Comparison of ENCODE assay signal across 15 cellular contexts in genomic region chr2:8581048-8581561, GRCh38.
DNase-seq lines count a peak whose midpoint lies in the region; ATAC-seq, FAIRE-seq and TF ChIP-seq lines count a peak whose summit lies in the region.
"Had no signal": no experiment of that assay in that cellular context is flagged by ENCODE, and none has a peak within 500 bp of the region (broad histone marks: within the 10 kb centered on the region; RNA-seq: fewer than 3 reads in every experiment).

No MANE protein-coding gene starts in this region.

- H3K36me3 ChIP-seq in kidney (ENCODE audit: control insufficient read depth in 1 of 2, insufficient read depth in 2 of 2, low read length in 2 of 2) (no peaks in the 10 kb centered on the region), PC-9 (ENCODE audit: low read depth) (no peaks in the 10 kb centered on the region)
- H3K36me3 ChIP-seq: upper lobe of left lung had no signal

- no peak overlapping the region for H2AFZ ChIP-seq in PC-9

- H3K4me2 ChIP-seq in PC-9: no peak overlapping the region

- no peak overlapping the region for H3K9ac ChIP-seq in kidney (ENCODE audit: low read length in 2 of 2)

- BruUV-seq in PC-9 (replicated peaks; lab: Mats Ljungman, UMichigan): no TSS peak

- H3K4me1 ChIP-seq in kidney (ENCODE audit: control insufficient read depth in 1 of 2, insufficient read depth in 1 of 2, low read depth in 1 of 2, low read length in 2 of 2) (peaks cover 13 to 15% of the 10 kb centered on the region in 2 donors), PC-9 (replicated peaks; ENCODE audit: insufficient read depth) (no peaks in the 10 kb centered on the region)

- no peak for DNase-seq in activated T-cell treated with anti-CD3 and anti-CD28 coated beads, Interleukin-2, amount 50 U/mL, for 24 hours
- DNase-seq in activated T-cell treated with anti-CD3 and anti-CD28 coated beads, Interleukin-2, amount 50 U/mL, for 4 hours: no peak
- peak; percentile 72 for DNase-seq in NCI-H510A (lab: John Stamatoyannopoulos, UW)
- DNase-seq in kidney: peak; percentile 55
- no peak for DNase-seq in stimulated activated naive B cell treated with anti-CD40 and anti-IgM and Interleukin-4, amounts not matched to agents 10 μg/mL and 1 μg/mL and 100 μg/mL, for 72 hours
- no peak for DNase-seq in PC-9
- DNase-seq in activated T-helper 1 cell treated with anti-CD3 and anti-CD28 coated beads, Interleukin-12 subunit alpha, Interleukin-12 subunit beta, Interleukin-2, Interleukin-4 antibody, amounts not matched to agents 30 ng/mL and 10 ng/mL and 1 ng/mL, durations not matched to agents 14 hours and 24 hours and 36 hours (ENCODE audit: low spot score): no peak
- DNase-seq in NCI-H2081 (lab: John Stamatoyannopoulos, UW): no peak
- DNase-seq: activated gamma-delta T cell, MM.1S, NCI-H2227 treated with DMSO at 0.1 percent for 48 hours, OCI-M1, upper lobe of left lung had no signal

- peaks cover 61% of the 10 kb centered on the region for H3K4me1 Mint-ChIP-seq in activated T-cell treated with anti-CD3 and anti-CD28 coated beads, Interleukin-2, amount 50 U/mL, for 24 hours (ENCODE audit: low read depth)
- peaks cover 39% of the 10 kb centered on the region for H3K4me1 Mint-ChIP-seq in activated T-cell treated with anti-CD3 and anti-CD28 coated beads, Interleukin-2, amount 50 U/mL, for 4 hours (ENCODE audit: low read depth)
- H3K4me1 Mint-ChIP-seq in stimulated activated naive B cell treated with anti-CD40 and anti-IgM and Interleukin-4, amounts not matched to agents 10 μg/mL and 1 μg/mL and 100 μg/mL, for 72 hours: peaks cover 63 to 95% of the 10 kb centered on the region in 2 donors
- peaks cover 53% of the 10 kb centered on the region for H3K4me1 Mint-ChIP-seq in activated T-helper 1 cell treated with anti-CD3 and anti-CD28 coated beads, Interleukin-12 subunit alpha, Interleukin-12 subunit beta, Interleukin-2, Interleukin-4 antibody, amounts not matched to agents 30 ng/mL and 10 ng/mL and 1 ng/mL, durations not matched to agents 14 hours and 24 hours and 36 hours (ENCODE audit: low read depth)

- H3K9me3 ChIP-seq in kidney (ENCODE audit: control insufficient read depth in 1 of 2, low read length in 2 of 2): no peaks in the 10 kb centered on the region
- no peaks in the 10 kb centered on the region for H3K9me3 ChIP-seq in PC-9 (ENCODE audit: insufficient read depth, low read depth)
- H3K9me3 ChIP-seq: upper lobe of left lung had no signal

- no peak overlapping the region for H3K4me3 Mint-ChIP-seq in activated T-cell treated with anti-CD3 and anti-CD28 coated beads, Interleukin-2, amount 50 U/mL, for 24 hours
- H3K4me3 Mint-ChIP-seq in activated T-cell treated with anti-CD3 and anti-CD28 coated beads, Interleukin-2, amount 50 U/mL, for 4 hours: no peak overlapping the region
- peak overlapping the region; percentile 34 to 83 for H3K4me3 Mint-ChIP-seq in stimulated activated naive B cell treated with anti-CD40 and anti-IgM and Interleukin-4, amounts not matched to agents 10 μg/mL and 1 μg/mL and 100 μg/mL, for 72 hours
- no peak overlapping the region for H3K4me3 Mint-ChIP-seq in activated T-helper 1 cell treated with anti-CD3 and anti-CD28 coated beads, Interleukin-12 subunit alpha, Interleukin-12 subunit beta, Interleukin-2, Interleukin-4 antibody, amounts not matched to agents 30 ng/mL and 10 ng/mL and 1 ng/mL, durations not matched to agents 14 hours and 24 hours and 36 hours
- H3K4me3 Mint-ChIP-seq: brain had no signal

- H3K9me3 Mint-ChIP-seq in activated T-cell treated with anti-CD3 and anti-CD28 coated beads, Interleukin-2, amount 50 U/mL, for 24 hours: no peaks in the 10 kb centered on the region
- no peaks in the 10 kb centered on the region for H3K9me3 Mint-ChIP-seq in activated T-cell treated with anti-CD3 and anti-CD28 coated beads, Interleukin-2, amount 50 U/mL, for 4 hours
- peaks cover 0 to 2% of the 10 kb centered on the region in 2 donors for H3K9me3 Mint-ChIP-seq in stimulated activated naive B cell treated with anti-CD40 and anti-IgM and Interleukin-4, amounts not matched to agents 10 μg/mL and 1 μg/mL and 100 μg/mL, for 72 hours
- H3K9me3 Mint-ChIP-seq in activated T-helper 1 cell treated with anti-CD3 and anti-CD28 coated beads, Interleukin-12 subunit alpha, Interleukin-12 subunit beta, Interleukin-2, Interleukin-4 antibody, amounts not matched to agents 30 ng/mL and 10 ng/mL and 1 ng/mL, durations not matched to agents 14 hours and 24 hours and 36 hours: no peaks in the 10 kb centered on the region

- H3K27ac ChIP-seq in kidney (ENCODE audit: low read depth in 2 of 2, low read length in 2 of 2): no peak overlapping the region
- no peak overlapping the region for H3K27ac ChIP-seq in PC-9
- H3K27ac ChIP-seq: upper lobe of left lung had no signal

- H3K4me3 ChIP-seq in kidney (ENCODE audit: low read length in 2 of 2) (no peak overlapping the region), PC-9 (no peak overlapping the region)
- H3K4me3 ChIP-seq: upper lobe of left lung had no signal

- TF ChIP-seq CTCF in kidney (IDR thresholded peaks at IDR 0.05; ENCODE audit: borderline replicate concordance, extremely low read depth, insufficient read depth) (no peak), PC-9 (conservative IDR thresholded peaks at IDR 0.05) (no peak)

- no peaks in the 10 kb centered on the region for H3K36me3 Mint-ChIP-seq in activated T-cell treated with anti-CD3 and anti-CD28 coated beads, Interleukin-2, amount 50 U/mL, for 24 hours (ENCODE audit: low read depth)
- no peaks in the 10 kb centered on the region for H3K36me3 Mint-ChIP-seq in activated T-cell treated with anti-CD3 and anti-CD28 coated beads, Interleukin-2, amount 50 U/mL, for 4 hours (ENCODE audit: insufficient read depth)
- H3K36me3 Mint-ChIP-seq in stimulated activated naive B cell treated with anti-CD40 and anti-IgM and Interleukin-4, amounts not matched to agents 10 μg/mL and 1 μg/mL and 100 μg/mL, for 72 hours: peaks cover 0 to 6% of the 10 kb centered on the region in 2 donors
- no peaks in the 10 kb centered on the region for H3K36me3 Mint-ChIP-seq in activated T-helper 1 cell treated with anti-CD3 and anti-CD28 coated beads, Interleukin-12 subunit alpha, Interleukin-12 subunit beta, Interleukin-2, Interleukin-4 antibody, amounts not matched to agents 30 ng/mL and 10 ng/mL and 1 ng/mL, durations not matched to agents 14 hours and 24 hours and 36 hours (ENCODE audit: low read depth)
- H3K36me3 Mint-ChIP-seq: brain had no signal

- H3F3A ChIP-seq in PC-9 (ENCODE audit: insufficient read depth, low read depth): no peaks in the 10 kb centered on the region

- no peak for ATAC-seq in activated T-cell treated with anti-CD3 and anti-CD28 coated beads, Interleukin-2, amount 50 U/mL, for 4 hours
- ATAC-seq in stimulated activated naive B cell treated with anti-CD40 and anti-IgM and Interleukin-4, amounts not matched to agents 10 μg/mL and 1 μg/mL and 100 μg/mL, for 72 hours (replicated peaks): no peak

- intact Hi-C loops in kidney (cut with DNase I) (no loop called here), PC-9 (cut with micrococcal nuclease; ENCODE audit: unreplicated experiment) (no loop called here)
- intact Hi-C loops in activated T-helper 1 cell treated with anti-CD3 and anti-CD28 coated beads, Interleukin-12 subunit alpha, Interleukin-12 subunit beta, Interleukin-2, Interleukin-4 antibody, amounts not matched to agents 30 ng/mL and 10 ng/mL and 1 ng/mL, durations not matched to agents 14 hours and 24 hours and 36 hours (cut with micrococcal nuclease): no loop called here

- H3K27ac Mint-ChIP-seq in activated T-cell treated with anti-CD3 and anti-CD28 coated beads, Interleukin-2, amount 50 U/mL, for 24 hours: peak overlapping the region; percentile 79
- peak overlapping the region; percentile 96 for H3K27ac Mint-ChIP-seq in stimulated activated naive B cell treated with anti-CD40 and anti-IgM and Interleukin-4, amounts not matched to agents 10 μg/mL and 1 μg/mL and 100 μg/mL, for 72 hours
- H3K27ac Mint-ChIP-seq in activated T-helper 1 cell treated with anti-CD3 and anti-CD28 coated beads, Interleukin-12 subunit alpha, Interleukin-12 subunit beta, Interleukin-2, Interleukin-4 antibody, amounts not matched to agents 30 ng/mL and 10 ng/mL and 1 ng/mL, durations not matched to agents 14 hours and 24 hours and 36 hours: no peak overlapping the region

- no peaks in the 10 kb centered on the region for H3K9me2 ChIP-seq in PC-9 (ENCODE audit: insufficient read depth)

- peaks cover 96% of the 10 kb centered on the region for H3K27me3 ChIP-seq in PC-9 (ENCODE audit: insufficient read depth, low read depth)
- H3K27me3 ChIP-seq: upper lobe of left lung had no signal

- POLR2A ChIA-PET in PC-9 (lab: Charles Lee; ENCODE audit: unreplicated experiment): no interaction called here

- FAIRE-seq in kidney (lab: Jason Lieb, UNC): no peak
- FAIRE-seq: frontal cortex had no signal

- peaks cover 3% of the 10 kb centered on the region for H3K27me3 Mint-ChIP-seq in activated T-cell treated with anti-CD3 and anti-CD28 coated beads, Interleukin-2, amount 50 U/mL, for 24 hours
- peaks cover 2% of the 10 kb centered on the region for H3K27me3 Mint-ChIP-seq in activated T-cell treated with anti-CD3 and anti-CD28 coated beads, Interleukin-2, amount 50 U/mL, for 4 hours (ENCODE audit: low read depth)
- H3K27me3 Mint-ChIP-seq in stimulated activated naive B cell treated with anti-CD40 and anti-IgM and Interleukin-4, amounts not matched to agents 10 μg/mL and 1 μg/mL and 100 μg/mL, for 72 hours: peaks cover 0 to 11% of the 10 kb centered on the region in 2 donors
- peaks cover 3% of the 10 kb centered on the region for H3K27me3 Mint-ChIP-seq in activated T-helper 1 cell treated with anti-CD3 and anti-CD28 coated beads, Interleukin-12 subunit alpha, Interleukin-12 subunit beta, Interleukin-2, Interleukin-4 antibody, amounts not matched to agents 30 ng/mL and 10 ng/mL and 1 ng/mL, durations not matched to agents 14 hours and 24 hours and 36 hours (ENCODE audit: insufficient read depth)

- CTCF ChIA-PET in PC-9 (lab: Charles Lee): no interaction called here

- H4K20me1 ChIP-seq in PC-9 (ENCODE audit: insufficient read depth): no peaks in the 10 kb centered on the region; the same call in none of the 2 replicates

- no peaks in the 10 kb centered on the region for H3K79me2 ChIP-seq in PC-9 (ENCODE audit: low read depth)

Comparison
In these comparisons a context has a peak if more than half of its experiments do, and no peak if none do; other contexts are left out.
1. DNase-seq: peak in NCI-H510A (single experiment) and kidney (single experiment); none in activated T-cell treated with anti-CD3 and anti-CD28 coated beads, Interleukin-2, amount 50 U/mL, for 24 hours (single experiment), activated T-cell treated with anti-CD3 and anti-CD28 coated beads, Interleukin-2, amount 50 U/mL, for 4 hours (single experiment), stimulated activated naive B cell treated with anti-CD40 and anti-IgM and Interleukin-4, amounts not matched to agents 10 μg/mL and 1 μg/mL and 100 μg/mL, for 72 hours (single experiment), PC-9 (0 of 2), activated T-helper 1 cell treated with anti-CD3 and anti-CD28 coated beads, Interleukin-12 subunit alpha, Interleukin-12 subunit beta, Interleukin-2, Interleukin-4 antibody, amounts not matched to agents 30 ng/mL and 10 ng/mL and 1 ng/mL, durations not matched to agents 14 hours and 24 hours and 36 hours (single experiment) and NCI-H2081 (0 of 2).
2. H3K4me3 Mint-ChIP-seq: peak in stimulated activated naive B cell treated with anti-CD40 and anti-IgM and Interleukin-4, amounts not matched to agents 10 μg/mL and 1 μg/mL and 100 μg/mL, for 72 hours (2 of 2); none in activated T-cell treated with anti-CD3 and anti-CD28 coated beads, Interleukin-2, amount 50 U/mL, for 24 hours (single experiment), activated T-cell treated with anti-CD3 and anti-CD28 coated beads, Interleukin-2, amount 50 U/mL, for 4 hours (single experiment) and activated T-helper 1 cell treated with anti-CD3 and anti-CD28 coated beads, Interleukin-12 subunit alpha, Interleukin-12 subunit beta, Interleukin-2, Interleukin-4 antibody, amounts not matched to agents 30 ng/mL and 10 ng/mL and 1 ng/mL, durations not matched to agents 14 hours and 24 hours and 36 hours (single experiment).